ENCODE assay signal across 1 cellular context in the genomic region with DNA sequence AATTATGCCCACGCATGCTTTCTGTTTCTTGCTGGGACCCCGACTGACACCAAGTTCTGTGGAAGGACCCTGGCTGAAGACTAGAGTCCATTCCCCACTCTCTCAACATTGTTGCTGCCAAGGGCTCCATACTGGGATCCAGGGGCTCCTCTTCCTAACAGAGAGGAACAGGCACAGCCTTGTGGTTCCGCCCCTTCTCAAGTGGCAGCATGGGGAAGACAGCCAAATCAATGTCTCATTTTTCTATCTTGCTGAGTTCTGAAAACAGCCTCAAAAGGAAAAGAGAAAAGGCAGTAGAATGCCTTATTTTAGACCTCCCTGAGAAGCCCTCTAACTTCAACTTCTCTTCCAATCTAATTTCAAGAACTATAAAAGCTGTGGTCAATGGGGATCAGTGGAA.
TF ChIP-seq lines count a peak whose summit lies in the region.

No MANE protein-coding gene starts in this region.

TF ChIP-seq in IMR-90, 13 proteins besides CTCF, POLR2A, EP300 and RAD21:
- TF ChIP-seq MAZ (IDR thresholded peaks at IDR 0.05; ENCODE audit: borderline replicate concordance, low read depth, low read length), result no peak
- no peak for TF ChIP-seq RCOR1 (IDR thresholded peaks at IDR 0.05; ENCODE audit: insufficient replicate concordance, low read length)
- TF ChIP-seq, protein P1, sequence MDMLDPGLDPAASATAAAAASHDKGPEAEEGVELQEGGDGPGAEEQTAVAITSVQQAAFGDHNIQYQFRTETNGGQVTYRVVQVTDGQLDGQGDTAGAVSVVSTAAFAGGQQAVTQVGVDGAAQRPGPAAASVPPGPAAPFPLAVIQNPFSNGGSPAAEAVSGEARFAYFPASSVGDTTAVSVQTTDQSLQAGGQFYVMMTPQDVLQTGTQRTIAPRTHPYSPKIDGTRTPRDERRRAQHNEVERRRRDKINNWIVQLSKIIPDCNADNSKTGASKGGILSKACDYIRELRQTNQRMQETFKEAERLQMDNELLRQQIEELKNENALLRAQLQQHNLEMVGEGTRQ (IDR thresholded peaks at IDR 0.05; ENCODE audit: low read depth, low read length), result no peak
- no peak for TF ChIP-seq RFX5 (IDR thresholded peaks at IDR 0.05; ENCODE audit: low read depth, low read length)
- no peak for TF ChIP-seq MXI1 (IDR thresholded peaks at IDR 0.05; ENCODE audit: borderline replicate concordance, low read depth, low read length)
- no peak for TF ChIP-seq CEBPB (IDR thresholded peaks at IDR 0.05; ENCODE audit: low read depth, low read length)
- TF ChIP-seq CHD1 (IDR thresholded peaks at IDR 0.05; ENCODE audit: low read depth, low read length), result no peak
